13 cellular contexts compared by ENCODE assay signal in genomic region chr13:57634829-57635165, GRCh38. TPM values are rescaled to one million over a fixed set of nuclear protein-coding genes. Genes with fewer than 3 reads are reported as not detected.
DNase-seq lines count a peak whose midpoint lies in the region; ATAC-seq and TF ChIP-seq lines count a peak whose summit lies in the region.
"Had no signal": no experiment of that assay in that cellular context is flagged by ENCODE, and none has a peak within 500 bp of the region (broad histone marks: within the 10 kb centered on the region; RNA-seq: fewer than 3 reads in every experiment).

No MANE protein-coding gene starts in this region.

- no peak for TF ChIP-seq RAD21 in SK-N-SH (IDR thresholded peaks at IDR 0.05; ENCODE audit: low read length)

- H3K27me3 Mint-ChIP-seq in type B pancreatic cell: peaks cover 57% of the 10 kb centered on the region

- H3K9me3 ChIP-seq in SK-N-SH (no peaks in the 10 kb centered on the region), right cardiac atrium (ENCODE audit: control insufficient read depth, low read length) (no peaks in the 10 kb centered on the region), neuron (ENCODE audit: low read length) (peaks cover 29% of the 10 kb centered on the region)

- no peak for ATAC-seq in SK-N-SH treated with all-trans-retinoic acid at 6 μM for 48 hours
- no peak for ATAC-seq in right cardiac atrium
- ATAC-seq in GM21717 (IDR thresholded peaks at IDR 0.05; ENCODE audit: unreplicated experiment): no peak

- H3K36me3 Mint-ChIP-seq in type B pancreatic cell: no peaks in the 10 kb centered on the region

- H3K79me2 ChIP-seq in SK-N-SH (ENCODE audit: insufficient read depth): no peaks in the 10 kb centered on the region; the same call in 1 of the 2 replicates

- peaks cover 4 to 17% of the 10 kb centered on the region in 2 experiments; a peak in 3 of 4 replicates for H3K4me1 ChIP-seq in SK-N-SH (ENCODE audit: control insufficient read depth in 1 of 2, insufficient read depth in 2 of 2, low read depth in 1 of 2, low read length in 1 of 2)
- H3K4me1 ChIP-seq in right cardiac atrium (ENCODE audit: control insufficient read depth, insufficient read depth, low read length): no peaks in the 10 kb centered on the region
- peaks cover 5% of the 10 kb centered on the region for H3K4me1 ChIP-seq in neuron (ENCODE audit: insufficient read depth, low read length)

- POLR2A ChIA-PET in SK-N-SH (lab: Yijun Ruan, JAX): no interaction called here

- TF ChIP-seq EP300 in SK-N-SH (IDR thresholded peaks at IDR 0.05; ENCODE audit: borderline replicate concordance in 1 of 2, low read depth in 1 of 2, low read length in 1 of 2): no peak

- H4K20me1 ChIP-seq in SK-N-SH (ENCODE audit: insufficient read depth): no peaks in the 10 kb centered on the region

- H3K9me3 Mint-ChIP-seq in type B pancreatic cell: no peaks in the 10 kb centered on the region

- H3K36me3 ChIP-seq in SK-N-SH (replicated peaks in 1 of 2; ENCODE audit: control insufficient read depth in 1 of 2, insufficient read depth in 2 of 2, low read length in 1 of 2) (no peaks in the 10 kb centered on the region), neuron (ENCODE audit: insufficient read depth, low read length) (peaks cover 44% of the 10 kb centered on the region), brain microvascular endothelial cell (replicated peaks) (no peaks in the 10 kb centered on the region)

- H3K4me1 Mint-ChIP-seq in type B pancreatic cell (ENCODE audit: unreplicated experiment): peaks cover 16% of the 10 kb centered on the region

- H3K9ac ChIP-seq in SK-N-SH: no peak overlapping the region

- WGBS in SK-N-SH (ENCODE audit: low lambda C conversion rate): 31% methylated on average over 11 of the region's 15 CpGs
- 10% methylated on average over 15 of the region's 15 CpGs for WGBS in right cardiac atrium

- H3K4me2 ChIP-seq in SK-N-SH: peak overlapping the region; percentile 15; the same call in 1 of the 2 replicates

- peaks cover 3% of the 10 kb centered on the region for H3F3A ChIP-seq in SK-N-SH (replicated peaks; ENCODE audit: insufficient read depth)

- in situ Hi-C loops in GM13976 (cut with MboI; ENCODE audit: low sequenced_read_pairs, unreplicated experiment) (loop anchor here (25.0 kb wide), 1 partner anchor 1678 kb away; no protein-coding TSS in a partner anchor), brain microvascular endothelial cell (cut with HindIII; ENCODE audit: low pct_ligation_motif_present, low sequenced_read_pairs) (no loop called here)

- H3K27ac Mint-ChIP-seq in type B pancreatic cell: peak overlapping the region; percentile 34

- intact Hi-C loops in right cardiac atrium (cut with DNase I): no loop called here

- DNase-seq in SK-N-SH (peak; percentile 43), right cardiac atrium (peak; percentile 14 to 65 (median 55)), type B pancreatic cell (ENCODE audit: extremely low spot score, unreplicated experiment) (no peak), GM13976 (ENCODE audit: low spot score) (no peak), brain microvascular endothelial cell (no peak)
- DNase-seq: midbrain; NCI-H187 treated with DMSO at 0.1 percent for 48 hours; stimulated activated CD4-positive, alpha-beta T cell treated with anti-CD3 and anti-CD28 coated beads, Interleukin-1b, Interleukin-23, amount 100 ng/mL, for 48 hours; T1000 had no signal

- H3K4me3 ChIP-seq in SK-N-SH (ENCODE audit: low read depth in 2 of 2, low read length in 1 of 2) (peak overlapping the region; percentile 19 to 39; a peak in 2 of 4 replicates), right cardiac atrium (ENCODE audit: low read length) (peak overlapping the region; percentile 75), neuron (ENCODE audit: low read length) (peak overlapping the region; percentile 72), brain microvascular endothelial cell (ENCODE audit: low read depth, low read length) (no peak overlapping the region)

- CTCF ChIA-PET in SK-N-SH (lab: Yijun Ruan, JAX): interaction anchor here (0.6 to 3.9 kb wide), 14 partner anchors 9 to 1817 kb away, joined by 3 to 22 read pairs (median 6); no protein-coding TSS in a partner anchor

- H2AFZ ChIP-seq in SK-N-SH (ENCODE audit: low read depth) (no peak overlapping the region), neuron (ENCODE audit: low read depth, low read length) (no peak overlapping the region)

- H3K27ac ChIP-seq in SK-N-SH (ENCODE audit: low read depth in 2 of 2, low read length in 1 of 2): no peak overlapping the region
- peak overlapping the region; percentile 0 for H3K27ac ChIP-seq in right cardiac atrium (ENCODE audit: low read length)
- H3K27ac ChIP-seq in brain microvascular endothelial cell: no peak overlapping the region
- H3K27ac ChIP-seq: 22Rv1 had no signal

- H3K9me2 ChIP-seq in SK-N-SH: no peaks in the 10 kb centered on the region

- TF ChIP-seq CTCF in SK-N-SH (IDR thresholded peaks at IDR 0.05) (no peak), type B pancreatic cell (conservative IDR thresholded peaks at IDR 0.05) (no peak), GM13976 (IDR thresholded peaks at IDR 0.05; ENCODE audit: borderline replicate concordance, control extremely low read depth, extremely low read depth, insufficient read depth, missing control alignments) (no peak), brain microvascular endothelial cell (IDR thresholded peaks at IDR 0.05; ENCODE audit: low read depth, low read length, missing control alignments) (no peak)

- H3K27me3 ChIP-seq in SK-N-SH (ENCODE audit: insufficient read depth): peaks cover 31% of the 10 kb centered on the region
- H3K27me3 ChIP-seq in right cardiac atrium (ENCODE audit: control insufficient read depth, insufficient read depth): no peaks in the 10 kb centered on the region
- H3K27me3 ChIP-seq in neuron (ENCODE audit: insufficient read depth, low read length): no peaks in the 10 kb centered on the region
- H3K27me3 ChIP-seq in brain microvascular endothelial cell (replicated peaks): peaks cover 35% of the 10 kb centered on the region

- peak overlapping the region; percentile 87 for H3K4me3 Mint-ChIP-seq in type B pancreatic cell

TF ChIP-seq in SK-N-SH, 30 proteins besides CTCF, POLR2A, EP300 and RAD21 (continues in another document):
- TF ChIP-seq MAX (IDR thresholded peaks at IDR 0.05; ENCODE audit: low read depth) (no peak), FOXM1 (IDR thresholded peaks at IDR 0.05; ENCODE audit: low read depth) (no peak), TAF1 (IDR thresholded peaks at IDR 0.05; ENCODE audit: borderline replicate concordance, low read depth, low read length) (no peak), ELF1 (IDR thresholded peaks at IDR 0.05) (no peak), FOXJ3 (CRISPR knock-in tag; IDR thresholded peaks at IDR 0.05) (no peak), RCOR1 (IDR thresholded peaks at IDR 0.05; ENCODE audit: low read length) (no peak), IRF3 (IDR thresholded peaks at IDR 0.05; ENCODE audit: low read depth, low read length) (no peak), SMC3 (IDR thresholded peaks at IDR 0.05; ENCODE audit: low read depth, low read length) (no peak), YY1 (IDR thresholded peaks at IDR 0.05; ENCODE audit: low read depth) (no peak), MEF2A (IDR thresholded peaks at IDR 0.05; ENCODE audit: borderline replicate concordance, low read depth) (no peak), GABPA (IDR thresholded peaks at IDR 0.05; ENCODE audit: low read depth) (no peak)

TF ChIP-seq in SK-N-SH treated with all-trans-retinoic acid at 6 μM for 48 hours, 23 proteins besides CTCF, POLR2A, EP300 and RAD21:
- TF ChIP-seq CSDC2 (CRISPR knock-in tag; IDR thresholded peaks at IDR 0.05) (no peak), PATZ1 (CRISPR knock-in tag; IDR thresholded peaks at IDR 0.05; ENCODE audit: borderline replicate concordance) (no peak), ZNF70 (CRISPR knock-in tag; IDR thresholded peaks at IDR 0.05) (no peak), POU6F1 (CRISPR knock-in tag; IDR thresholded peaks at IDR 0.05; ENCODE audit: borderline replicate concordance, low read depth) (no peak), ZC3H10 (CRISPR knock-in tag; IDR thresholded peaks at IDR 0.05) (no peak)

RNA-seq across cellular contexts. Expression of gene PCDH17, which starts 3.3 kb away (rescaled TPM):
- polyA plus RNA-seq in SK-N-SH (2012; rRNA removed) (0.13 and 0.21 TPM in 2 replicates), right cardiac atrium (1.3 TPM)
- 0.13 and 0.35 TPM in 2 replicates for polyA plus RNA-seq in SK-N-SH (2012; cell fraction: cytosol; rRNA removed)
- 0.11 and 0.25 TPM in 2 replicates for polyA plus RNA-seq in SK-N-SH (2012; cell fraction: nucleus; rRNA removed)
- total RNA-seq in right cardiac atrium (1 to 10 TPM; 4.2 to 6.0 (median 5.4) TPM), type B pancreatic cell (ENCODE audit: low replicate concordance) (12.1 and 16.6 TPM in 2 replicates)

Comparison
In these comparisons a context has a peak if more than half of its experiments do, and no peak if none do; other contexts are left out.
1. DNase-seq: peak in SK-N-SH (single experiment) and right cardiac atrium (3 of 3); none in type B pancreatic cell (single experiment), GM13976 (single experiment) and brain microvascular endothelial cell (single experiment).